Comparison of ENCODE assay signal across 7 cellular contexts in genomic region chr14:89445252-89445973, GRCh38. TPM values are rescaled to one million over a fixed set of nuclear protein-coding genes. Genes with fewer than 3 reads are reported as not detected.
DNase-seq lines count a peak whose midpoint lies in the region; ATAC-seq and TF ChIP-seq lines count a peak whose summit lies in the region.

No MANE protein-coding gene starts in this region.

- H3K4me3 Mint-ChIP-seq in activated naive CD8-positive, alpha-beta T cell treated with anti-CD3 and anti-CD28 coated beads, Interleukin-2, amount 10 ng/mL, durations not matched to agents 7 days and 5 days = peak overlapping the region; percentile 29

- DNase-seq in NB4 (ENCODE audit: low read depth) (peak; percentile 73), GM10266 (ENCODE audit: extremely low spot score) (no peak), Karpas-422 (no peak)
- DNase-seq in activated naive CD8-positive, alpha-beta T cell treated with anti-CD3 and anti-CD28 coated beads, Interleukin-2, amount 10 ng/mL, durations not matched to agents 7 days and 5 days = no peak
- peak; percentile 59 for DNase-seq in stimulated activated CD8-positive, alpha-beta memory T cell treated with anti-CD3 and anti-CD28 coated beads, Interleukin-4, amount 100 ng/mL, for 48 hours

- no peaks in the 10 kb centered on the region for H3K79me2 ChIP-seq in Karpas-422 (ENCODE audit: low read length)

- peak overlapping the region; percentile 73 for H3K27ac Mint-ChIP-seq in activated naive CD8-positive, alpha-beta T cell treated with anti-CD3 and anti-CD28 coated beads, Interleukin-2, amount 10 ng/mL, durations not matched to agents 7 days and 5 days

- H3K4me1 Mint-ChIP-seq in activated naive CD8-positive, alpha-beta T cell treated with anti-CD3 and anti-CD28 coated beads, Interleukin-2, amount 10 ng/mL, durations not matched to agents 7 days and 5 days = peaks cover 43% of the 10 kb centered on the region

- no peak overlapping the region for H3K4me3 ChIP-seq in NB4 (ENCODE audit: low read depth, low read length)
- no peak overlapping the region for H3K4me3 ChIP-seq in Karpas-422 (ENCODE audit: low read length)

- POLR2A ChIA-PET in activated naive CD8-positive, alpha-beta T cell treated with anti-CD3 and anti-CD28 coated beads, Interleukin-2, amount 10 ng/mL, durations not matched to agents 7 days and 5 days (lab: Charles Lee) = no interaction called here

- no peaks in the 10 kb centered on the region for H4K20me1 ChIP-seq in Karpas-422 (ENCODE audit: insufficient read depth, low read depth, low read length)

- H2AFZ ChIP-seq in Karpas-422 (ENCODE audit: low read length) = no peak overlapping the region

- H3K36me3 ChIP-seq in Karpas-422 (ENCODE audit: insufficient read depth, low read length) = no peaks in the 10 kb centered on the region

- H3K27me3 Mint-ChIP-seq in activated naive CD8-positive, alpha-beta T cell treated with anti-CD3 and anti-CD28 coated beads, Interleukin-2, amount 10 ng/mL, durations not matched to agents 7 days and 5 days = no peaks in the 10 kb centered on the region

- no peaks in the 10 kb centered on the region; the same call in 1 of the 2 replicates for H3K27me3 ChIP-seq in Karpas-422 (ENCODE audit: low read length)

- H3K36me3 Mint-ChIP-seq in activated naive CD8-positive, alpha-beta T cell treated with anti-CD3 and anti-CD28 coated beads, Interleukin-2, amount 10 ng/mL, durations not matched to agents 7 days and 5 days = peaks cover 26% of the 10 kb centered on the region

- peaks cover 3% of the 10 kb centered on the region for H3K9me3 Mint-ChIP-seq in activated naive CD8-positive, alpha-beta T cell treated with anti-CD3 and anti-CD28 coated beads, Interleukin-2, amount 10 ng/mL, durations not matched to agents 7 days and 5 days

- peaks cover 8% of the 10 kb centered on the region for H3K4me1 ChIP-seq in Karpas-422 (ENCODE audit: low read length)

- H3K9me3 ChIP-seq in Karpas-422 (ENCODE audit: low read length) = no peaks in the 10 kb centered on the region

- no peaks in the 10 kb centered on the region for H3K9me2 ChIP-seq in Karpas-422 (replicated peaks; ENCODE audit: insufficient read depth, low read length)

- no peak for TF ChIP-seq POLR2A in NB4 (IDR thresholded peaks at IDR 0.05; ENCODE audit: extremely low read depth, insufficient read length)

- ATAC-seq in GM21576 (IDR thresholded peaks at IDR 0.05; ENCODE audit: unreplicated experiment) (peak; percentile 59), HG03095 (IDR thresholded peaks at IDR 0.05; ENCODE audit: unreplicated experiment) (no peak)
- peak; percentile 71 for ATAC-seq in activated naive CD8-positive, alpha-beta T cell treated with anti-CD3 and anti-CD28 coated beads, Interleukin-2, amount 10 ng/mL, durations not matched to agents 7 days and 5 days (ENCODE audit: low read depth)

- no peak overlapping the region for H3K4me2 ChIP-seq in Karpas-422 (ENCODE audit: low read depth, low read length, poor library complexity, severe bottlenecking)

- no peak overlapping the region for H3K27ac ChIP-seq in Karpas-422 (ENCODE audit: low read length)

- H3K9ac ChIP-seq in Karpas-422 (ENCODE audit: low read length) = no peak overlapping the region

- TF ChIP-seq CTCF in NB4 (IDR thresholded peaks at IDR 0.05; ENCODE audit: low read depth, low read length) = no peak
- no peak for TF ChIP-seq CTCF in GM10266 (IDR thresholded peaks at IDR 0.05; ENCODE audit: control insufficient read depth, insufficient read depth, low read depth, missing control alignments)

RNA-seq across cellular contexts. Expression of gene FOXN3, which starts 28.4 kb away (rescaled TPM):
- 100 to 1,000 TPM; 101 to 102 TPM for total RNA-seq in activated naive CD8-positive, alpha-beta T cell treated with anti-CD3 and anti-CD28 coated beads, Interleukin-2, amount 10 ng/mL, durations not matched to agents 7 days and 5 days
- 8.9 and 13.8 TPM in 2 replicates for total RNA-seq in Karpas-422 (2014; rRNA removed; shearing (Covaris generic); ENCODE audit: low replicate concordance)

Comparison
In these comparisons a context has a peak if more than half of its experiments do, and no peak if none do; other contexts are left out.
1. DNase-seq: peak in NB4 (single experiment) and stimulated activated CD8-positive, alpha-beta memory T cell treated with anti-CD3 and anti-CD28 coated beads, Interleukin-4, amount 100 ng/mL, for 48 hours (single experiment); none in activated naive CD8-positive, alpha-beta T cell treated with anti-CD3 and anti-CD28 coated beads, Interleukin-2, amount 10 ng/mL, durations not matched to agents 7 days and 5 days (single experiment), GM10266 (single experiment) and Karpas-422 (single experiment).